24 cellular contexts compared by ENCODE assay signal in the genomic region with DNA sequence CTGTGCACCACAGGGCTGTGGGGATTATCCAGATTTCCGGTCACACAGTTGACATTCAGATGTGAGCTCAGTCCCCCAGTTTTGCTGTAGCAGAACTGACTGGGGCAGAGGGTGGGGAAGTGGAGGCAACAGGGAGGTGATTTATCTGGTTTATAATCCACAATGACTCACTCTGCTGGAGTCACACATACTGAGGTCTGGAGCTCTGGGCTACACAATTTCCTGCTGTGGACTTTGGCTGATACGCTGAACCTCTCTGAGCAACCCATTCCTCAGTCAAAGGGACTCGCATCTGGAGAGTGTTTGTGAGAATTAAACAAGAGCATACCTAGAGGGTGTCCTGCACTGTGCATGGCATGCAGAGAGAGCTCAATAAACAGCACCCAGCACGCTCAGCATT.
DNase-seq lines count a peak whose midpoint lies in the region; ATAC-seq, FAIRE-seq and TF ChIP-seq lines count a peak whose summit lies in the region.
"Had no signal": no experiment of that assay in that cellular context is flagged by ENCODE, and none has a peak within 500 bp of the region (broad histone marks: within the 10 kb centered on the region; RNA-seq: fewer than 3 reads in every experiment).

No MANE protein-coding gene starts in this region.

- no peaks in the 10 kb centered on the region for H3K27me3 ChIP-seq in endothelial cell of umbilical vein (ENCODE audit: control insufficient read depth in 2 of 2, insufficient read depth in 2 of 2, low read length in 2 of 2)
- H3K27me3 ChIP-seq in HepG2 (ENCODE audit: control insufficient read depth in 1 of 2, insufficient read depth in 2 of 2, low read length in 2 of 2): peaks cover 0 to 5% of the 10 kb centered on the region in 2 experiments; a peak in 1 of 5 replicates
- H3K27me3 ChIP-seq: BLaER1 had no signal

- ATAC-seq in HepG2 (no peak), GM19455 (IDR thresholded peaks at IDR 0.05; ENCODE audit: unreplicated experiment) (no peak)

- no peaks in the 10 kb centered on the region for H3K9me1 ChIP-seq in endothelial cell of umbilical vein (replicated peaks; ENCODE audit: control insufficient read depth, extremely low read depth, insufficient read depth, low read length)

- TF ChIP-seq CTCF in C4-2B (conservative IDR thresholded peaks at IDR 0.05): no peak
- TF ChIP-seq CTCF in endothelial cell of umbilical vein (IDR thresholded peaks at IDR 0.05; ENCODE audit: extremely low read depth in 1 of 2, insufficient read depth in 1 of 2, low read depth in 1 of 2, low read length in 2 of 2): no peak
- TF ChIP-seq CTCF in HepG2 (CRISPR knock-in tag; IDR thresholded peaks at IDR 0.05): no peak
- TF ChIP-seq CTCF in lower leg skin (IDR thresholded peaks at IDR 0.05): no peak

- no TSS peak for BruUV-seq in endothelial cell of umbilical vein (replicated peaks; lab: Mats Ljungman, UMichigan)
- no TSS peak for BruUV-seq in HepG2 (replicated peaks; lab: Mats Ljungman, UMichigan)

- TF ChIP-seq POLR2A in endothelial cell of umbilical vein (IDR thresholded peaks at IDR 0.05; ENCODE audit: low read depth, low read length) (no peak), HepG2 (IDR thresholded peaks at IDR 0.05; ENCODE audit: insufficient read depth in 1 of 2, low read depth in 2 of 2, low read length in 2 of 2) (no peak), lower leg skin (IDR thresholded peaks at IDR 0.05) (no peak)

- peak overlapping the region; percentile 87 for H3K27ac ChIP-seq in C4-2B
- H3K27ac ChIP-seq in endothelial cell of umbilical vein (ENCODE audit: insufficient read depth, low read depth, low read length): no peak overlapping the region
- H3K27ac ChIP-seq in HepG2 (ENCODE audit: extremely low read length, insufficient read depth, low read length): no peak overlapping the region
- H3K27ac ChIP-seq: 22Rv1, BLaER1 had no signal

- no peak overlapping the region for H3K27ac Mint-ChIP-seq in activated CD4-positive, alpha-beta T cell treated with anti-CD3 and anti-CD28 coated beads, Interleukin-2, amount 10 ng/mL, durations not matched to agents 7 days and 5 days
- H3K27ac Mint-ChIP-seq: CD4-positive, alpha-beta memory T cell; H9 had no signal

- no peak overlapping the region for H2AFZ ChIP-seq in endothelial cell of umbilical vein (ENCODE audit: low read depth, low read length)
- H2AFZ ChIP-seq in HepG2 (ENCODE audit: low read length): no peak overlapping the region

- H3K9me3 Mint-ChIP-seq in activated CD4-positive, alpha-beta T cell treated with anti-CD3 and anti-CD28 coated beads, Interleukin-2, amount 10 ng/mL, durations not matched to agents 7 days and 5 days: no peaks in the 10 kb centered on the region

- in situ Hi-C loops in HepG2 (cut with HindIII; ENCODE audit: extremely low pct_ligation_motif_present, low pct_unique_long_range_greater_than_20kb): no loop called here

- H3K36me3 Mint-ChIP-seq in activated CD4-positive, alpha-beta T cell treated with anti-CD3 and anti-CD28 coated beads, Interleukin-2, amount 10 ng/mL, durations not matched to agents 7 days and 5 days (ENCODE audit: low read depth): no peaks in the 10 kb centered on the region
- H3K36me3 Mint-ChIP-seq: CD4-positive, alpha-beta memory T cell had no signal

- CTCF ChIA-PET in endothelial cell of umbilical vein (lab: Charles Lee): interaction anchor here (1.3 kb wide), 1 partner anchor 10 kb away, joined by 5 read pairs; no protein-coding TSS in a partner anchor
- CTCF ChIA-PET in HepG2 (lab: Yijun Ruan, JAX; ENCODE audit: low intra/inter-chr PET ratio, low total read pairs): no interaction called here
- CTCF ChIA-PET in activated CD4-positive, alpha-beta T cell treated with anti-CD3 and anti-CD28 coated beads, Interleukin-2, amount 10 ng/mL, durations not matched to agents 7 days and 5 days (lab: Charles Lee): no interaction called here

- no peaks in the 10 kb centered on the region for H3K36me3 ChIP-seq in endothelial cell of umbilical vein (ENCODE audit: control insufficient read depth in 2 of 2, extremely low read depth in 1 of 2, insufficient read depth in 2 of 2, low read length in 2 of 2)
- no peaks in the 10 kb centered on the region for H3K36me3 ChIP-seq in HepG2 (replicated peaks in 1 of 2; ENCODE audit: control insufficient read depth in 1 of 2, insufficient read depth in 2 of 2, low read length in 2 of 2)
- H3K36me3 ChIP-seq: BLaER1 had no signal

- POLR2A ChIA-PET in endothelial cell of umbilical vein (lab: Charles Lee): no interaction called here
- POLR2A ChIA-PET in HepG2 (lab: Yijun Ruan, JAX): no interaction called here
- POLR2A ChIA-PET in activated CD4-positive, alpha-beta T cell treated with anti-CD3 and anti-CD28 coated beads, Interleukin-2, amount 10 ng/mL, durations not matched to agents 7 days and 5 days (lab: Charles Lee): no interaction called here

- 10% methylated on average over 1 of the region's 4 CpGs for WGBS in HepG2 (ENCODE audit: low lambda C conversion rate)
- whole genome bisulfite sequencing in lower leg skin, 2 donors: 66 to 68% methylated on average over 4 of the region's 4 CpGs

- H4K20me1 ChIP-seq in endothelial cell of umbilical vein (replicated peaks; ENCODE audit: control insufficient read depth, extremely low read depth, insufficient read depth, low read length) (no peaks in the 10 kb centered on the region), HepG2 (ENCODE audit: insufficient read depth, low read length) (no peaks in the 10 kb centered on the region)
- H4K20me1 ChIP-seq: BLaER1 had no signal

- no peak for TF ChIP-seq EP300 in HepG2 (IDR thresholded peaks at IDR 0.05; ENCODE audit: low read depth in 2 of 2, low read length in 2 of 2)
- no peak for TF ChIP-seq EP300 in HepG2 (CRISPR knock-in tag; IDR thresholded peaks at IDR 0.05; ENCODE audit: borderline replicate concordance)

- H3K9ac ChIP-seq in endothelial cell of umbilical vein (replicated peaks; ENCODE audit: extremely low read depth, insufficient read depth, low read length): no peak overlapping the region
- H3K9ac ChIP-seq in HepG2 (ENCODE audit: insufficient read depth, low read depth, low read length): no peak overlapping the region
- H3K9ac ChIP-seq: BLaER1, SK-N-SH had no signal

- no peak for TF ChIP-seq RAD21 in HepG2 (CRISPR knock-in tag; IDR thresholded peaks at IDR 0.05)

- H3K4me1 Mint-ChIP-seq in activated CD4-positive, alpha-beta T cell treated with anti-CD3 and anti-CD28 coated beads, Interleukin-2, amount 10 ng/mL, durations not matched to agents 7 days and 5 days: no peaks in the 10 kb centered on the region

- H3K9me3 ChIP-seq in endothelial cell of umbilical vein (replicated peaks; ENCODE audit: control insufficient read depth, insufficient read depth, low read length) (no peaks in the 10 kb centered on the region), HepG2 (ENCODE audit: low read length) (no peaks in the 10 kb centered on the region)
- H3K9me3 ChIP-seq: BLaER1, Caco-2 had no signal

- no peak for FAIRE-seq in endothelial cell of umbilical vein (lab: Jason Lieb, UNC)
- FAIRE-seq in HepG2 (lab: Jason Lieb, UNC): no peak

- DNase-seq in M059J (ENCODE audit: low read depth) (peak; percentile 52), endothelial cell of umbilical vein (ENCODE audit: low read depth, low spot score) (peak; percentile 8), HepG2 (ENCODE audit: low spot score) (no peak), lower leg skin (ENCODE audit: low spot score in 2 of 2) (no peak)
- DNase-seq in stimulated activated CD4-positive, alpha-beta T cell treated with anti-CD3 and anti-CD28 coated beads, Interleukin-2, amount 100 ng/mL, for 48 hours: no peak
- no peak for DNase-seq in activated CD4-positive, alpha-beta T cell treated with anti-CD3 and anti-CD28 coated beads, Interleukin-2, amount 10 ng/mL, durations not matched to agents 7 days and 5 days
- DNase-seq: ACHN; Caco-2; CD4-positive, alpha-beta memory T cell; EL; H9; KG1; NCI-H1092 treated with DMSO at 0.1 percent for 48 hours; NCI-H1436 treated with DMSO at 0.1 percent for 48 hours; NCI-H2029; NCI-H226; NCI-H510A treated with DMSO at 0.1 percent for 48 hours; NK-92 treated with Interleukin-12 subunit alpha and Interleukin-12 subunit beta, amount 100 ng/mL, for 24 hours; SIG-M5; SK-N-SH had no signal

- H3K4me3 Mint-ChIP-seq in activated CD4-positive, alpha-beta T cell treated with anti-CD3 and anti-CD28 coated beads, Interleukin-2, amount 10 ng/mL, durations not matched to agents 7 days and 5 days: no peak overlapping the region
- H3K4me3 Mint-ChIP-seq: CD4-positive, alpha-beta memory T cell; H9 had no signal

- no peaks in the 10 kb centered on the region for H3K79me2 ChIP-seq in endothelial cell of umbilical vein (ENCODE audit: control insufficient read depth, insufficient read depth, low read length)
- no peaks in the 10 kb centered on the region for H3K79me2 ChIP-seq in HepG2 (ENCODE audit: insufficient read depth, low read length)

- intact Hi-C loops in endothelial cell of umbilical vein (cut with micrococcal nuclease): loop anchor here (5.0 kb wide), 1 partner anchor 55 kb away; no protein-coding TSS in a partner anchor
- intact Hi-C loops in HepG2 (cut with micrococcal nuclease; ENCODE audit: unreplicated experiment): no loop called here
- intact Hi-C loops in lower leg skin (cut with DNase I; ENCODE audit: low total_unique reads): no loop called here

- H3K4me2 ChIP-seq in endothelial cell of umbilical vein (ENCODE audit: insufficient read depth, low read length): no peak overlapping the region
- no peak overlapping the region for H3K4me2 ChIP-seq in HepG2 (ENCODE audit: low read depth, low read length)
- H3K4me2 ChIP-seq: BLaER1, SK-N-SH had no signal

- dilution Hi-C loops in endothelial cell of umbilical vein (cut with MboI; ENCODE audit: extremely low pct_ligation_motif_present, low sequenced_read_pairs): no loop called here

- H3K4me3 ChIP-seq in endothelial cell of umbilical vein (replicated peaks in 1 of 3; ENCODE audit: insufficient read depth in 1 of 3, low read depth in 1 of 3, low read length in 3 of 3) (no peak overlapping the region), HepG2 (replicated peaks in 1 of 3; ENCODE audit: insufficient read depth in 1 of 3, low read depth in 2 of 3, low read length in 3 of 3) (no peak overlapping the region), lower leg skin (ENCODE audit: low read depth, poor library complexity, severe bottlenecking) (no peak overlapping the region)
- H3K4me3 ChIP-seq: BLaER1 had no signal

- peaks cover 20% of the 10 kb centered on the region for H3K4me1 ChIP-seq in endothelial cell of umbilical vein (ENCODE audit: control insufficient read depth, extremely low read depth, insufficient read depth, low read length)
- no peaks in the 10 kb centered on the region for H3K4me1 ChIP-seq in HepG2 (ENCODE audit: insufficient read depth, low read length)
- H3K4me1 ChIP-seq: BLaER1, Caco-2 had no signal

- H3K27me3 Mint-ChIP-seq in activated CD4-positive, alpha-beta T cell treated with anti-CD3 and anti-CD28 coated beads, Interleukin-2, amount 10 ng/mL, durations not matched to agents 7 days and 5 days: no peaks in the 10 kb centered on the region

TF ChIP-seq in endothelial cell of umbilical vein, 7 proteins besides CTCF, POLR2A, EP300 and RAD21 (continues in another document):
- TF ChIP-seq POLR2AphosphoS5 (IDR thresholded peaks at IDR 0.05; ENCODE audit: insufficient read depth, low read depth, low read length) (no peak), EZH2 (IDR thresholded peaks at IDR 0.05; ENCODE audit: borderline replicate concordance, low read depth, low read length, severe bottlenecking) (no peak)

TF ChIP-seq in HepG2, 621 proteins besides CTCF, POLR2A, EP300 and RAD21 (continues in another document):
- no peak for TF ChIP-seq NFE2L1 (CRISPR knock-in tag; IDR thresholded peaks at IDR 0.05; ENCODE audit: borderline replicate concordance)

Comparison
In these comparisons a context has a peak if more than half of its experiments do, and no peak if none do; other contexts are left out.
1. DNase-seq: peak in M059J (single experiment) and endothelial cell of umbilical vein (single experiment); none in HepG2 (single experiment), stimulated activated CD4-positive, alpha-beta T cell treated with anti-CD3 and anti-CD28 coated beads, Interleukin-2, amount 100 ng/mL, for 48 hours (0 of 2), lower leg skin (0 of 2) and activated CD4-positive, alpha-beta T cell treated with anti-CD3 and anti-CD28 coated beads, Interleukin-2, amount 10 ng/mL, durations not matched to agents 7 days and 5 days (single experiment).